ENCODE assay signal across 16 cellular contexts in genomic region chr13:24006520-24007248, GRCh38.
DNase-seq lines count a peak whose midpoint lies in the region; ATAC-seq, FAIRE-seq and TF ChIP-seq lines count a peak whose summit lies in the region.
"Had no signal": no experiment of that assay in that cellular context is flagged by ENCODE, and none has a peak within 500 bp of the region (broad histone marks: within the 10 kb centered on the region; RNA-seq: fewer than 3 reads in every experiment).

No MANE protein-coding gene starts in this region.

- H3K36me3 ChIP-seq in Caco-2 (ENCODE audit: control insufficient read depth, insufficient read depth, low read length) (no peaks in the 10 kb centered on the region), H7 (replicated peaks; ENCODE audit: control insufficient read depth, insufficient read depth, low read length) (no peaks in the 10 kb centered on the region), GM12878 (ENCODE audit: control insufficient read depth in 2 of 2, insufficient read depth in 2 of 2, low read length in 1 of 2) (no peaks in the 10 kb centered on the region), breast epithelium (no peaks in the 10 kb centered on the region)

- TF ChIP-seq CTCF in Caco-2 (IDR thresholded peaks at IDR 0.05; ENCODE audit: insufficient read depth in 1 of 2, low read depth in 1 of 2, low read length in 1 of 2, severe bottlenecking in 1 of 2, unreplicated experiment in 1 of 2) (no peak), GM12878 (IDR thresholded peaks at IDR 0.05 in 2 of 3, conservative IDR thresholded peaks at IDR 0.05 in 1 of 3; ENCODE audit: control insufficient read depth in 2 of 3, extremely low read depth in 1 of 3, insufficient read depth in 1 of 3, low read depth in 3 of 3, low read length in 3 of 3) (no peak), neural crest cell (conservative IDR thresholded peaks at IDR 0.05) (no peak), endothelial cell (IDR thresholded peaks at IDR 0.05; ENCODE audit: unreplicated experiment) (no peak), breast epithelium (IDR thresholded peaks at IDR 0.05) (no peak)

- RAD21 ChIA-PET in GM12878 (lab: Charles Lee; ENCODE audit: unreplicated experiment): interaction anchor here (0.9 to 3.2 kb wide), 7 partner anchors 9 to 212 kb away, joined by 3 to 20 read pairs (median 4); no protein-coding TSS in a partner anchor

- H3K4me1 Mint-ChIP-seq in Caco-2 (ENCODE audit: low read depth, unreplicated experiment) (peaks cover 66% of the 10 kb centered on the region), neural crest cell (peaks cover 33% of the 10 kb centered on the region), endothelial cell (ENCODE audit: unreplicated experiment) (no peaks in the 10 kb centered on the region)

- CTCF ChIA-PET in Caco-2 (lab: Charles Lee): interaction anchor here (1.3 to 2.0 kb wide), 2 partner anchors 46 to 47 kb away, joined by 4 to 12 read pairs; no protein-coding TSS in a partner anchor
- CTCF ChIA-PET in GM12878 (lab: Yijun Ruan, JAX): interaction anchor here (0.7 to 5.8 kb wide), 9 partner anchors 13 to 222 kb away, joined by 3 to 58 read pairs (median 4); no protein-coding TSS in a partner anchor

- peaks cover 6% of the 10 kb centered on the region for H3K36me3 Mint-ChIP-seq in Caco-2 (ENCODE audit: insufficient read depth, unreplicated experiment)
- H3K36me3 Mint-ChIP-seq in neural crest cell (ENCODE audit: low read depth): no peaks in the 10 kb centered on the region
- no peaks in the 10 kb centered on the region for H3K36me3 Mint-ChIP-seq in endothelial cell (ENCODE audit: low read depth, unreplicated experiment)

- H3K9me3 Mint-ChIP-seq in Caco-2 (ENCODE audit: unreplicated experiment) (no peaks in the 10 kb centered on the region), neural crest cell (no peaks in the 10 kb centered on the region), endothelial cell (ENCODE audit: unreplicated experiment) (no peaks in the 10 kb centered on the region)

- intact Hi-C loops in Caco-2 (cut with micrococcal nuclease; ENCODE audit: unreplicated experiment) (loop anchor here (5.0 kb wide), 1 partner anchor 84 kb away; no protein-coding TSS in a partner anchor), GM12878 (cut with micrococcal nuclease; ENCODE audit: unreplicated experiment) (loop anchor here (5.0 kb wide), 1 partner anchor 44 kb away; no protein-coding TSS in a partner anchor), breast epithelium (cut with DNase I; ENCODE audit: low total_unique reads) (no loop called here)

- H3K27ac ChIP-seq in GM12878 (ENCODE audit: control insufficient read depth, insufficient read depth) (no peak overlapping the region), breast epithelium (no peak overlapping the region)
- H3K27ac ChIP-seq: C4-2B had no signal

- no peak for TF ChIP-seq RAD21 in GM12878 (IDR thresholded peaks at IDR 0.05; ENCODE audit: insufficient read depth, low read depth, low read length)

- no peak overlapping the region for H3K4me2 ChIP-seq in GM12878 (ENCODE audit: control insufficient read depth, insufficient read depth)

- H3K4me3 ChIP-seq in Caco-2 (ENCODE audit: low read depth, low read length): no peak overlapping the region
- H3K4me3 ChIP-seq in H7 (ENCODE audit: insufficient read depth, low read depth, low read length): no peak overlapping the region
- H3K4me3 ChIP-seq in GM12878: no peak overlapping the region
- H3K4me3 ChIP-seq in breast epithelium: no peak overlapping the region

- in situ Hi-C loops in GM12878 (cut with MboI): no loop called here

- H3K4me1 ChIP-seq in Caco-2 (peaks cover 67% of the 10 kb centered on the region), GM12878 (ENCODE audit: control insufficient read depth, insufficient read depth, low read length) (no peaks in the 10 kb centered on the region), breast epithelium (no peaks in the 10 kb centered on the region)

- ATAC-seq in GM12878: peak; percentile 35
- ATAC-seq in HG03439 (IDR thresholded peaks at IDR 0.05; ENCODE audit: unreplicated experiment): no peak

- no peak for DNase-seq in Caco-2
- DNase-seq in H7: peak; percentile 40
- DNase-seq in GM12878 (ENCODE audit: low read depth, low spot score): no peak
- no peak for DNase-seq in neural crest cell (ENCODE audit: low read depth, low spot score)
- DNase-seq in endothelial cell (ENCODE audit: low spot score): no peak
- no peak for DNase-seq in stimulated activated naive CD4-positive, alpha-beta T cell treated with Interleukin-2 at 50 U/mL for 16 hours (lab: John Stamatoyannopoulos, UW)
- no peak for DNase-seq in breast epithelium (ENCODE audit: low spot score in 2 of 2)
- DNase-seq: COR-L47, Kasumi-1, NCI-H187 treated with DMSO at 0.1 percent for 48 hours, NCI-H2171 treated with DMSO at 0.1 percent for 48 hours, NCI-H510A, SIG-M5 had no signal

- no peaks in the 10 kb centered on the region for H4K20me1 ChIP-seq in GM12878 (ENCODE audit: control insufficient read depth, insufficient read depth)

- BruUV-seq in Caco-2 (replicated peaks; lab: Mats Ljungman, UMichigan) (no TSS peak), GM12878 (replicated peaks; lab: Mats Ljungman, UMichigan) (no TSS peak)

- 45% methylated on average over 17 of the region's 17 CpGs for WGBS in GM12878 (ENCODE audit: insufficient coverage, insufficient replicate concordance, low lambda C conversion rate, missing lambda C conversion rate)

- SMC1A ChIA-PET in GM12878 (lab: Charles Lee; ENCODE audit: uncharacterized antibody, unreplicated experiment): interaction anchor here (0.8 to 5.6 kb wide), 16 partner anchors 9 to 214 kb away, joined by 3 to 64 read pairs (median 3); no protein-coding TSS in a partner anchor

- no peak overlapping the region for H2AFZ ChIP-seq in GM12878 (ENCODE audit: control insufficient read depth, low read depth, low read length)

- POLR2A ChIA-PET in Caco-2 (lab: Charles Lee): no interaction called here
- POLR2A ChIA-PET in GM12878 (lab: Charles Lee): interaction anchor here (0.5 to 1.9 kb wide), 2 partner anchors 10 to 264 kb away, joined by 4 to 5 read pairs; no protein-coding TSS in a partner anchor

- H3K4me3 Mint-ChIP-seq in Caco-2 (ENCODE audit: unreplicated experiment): peak overlapping the region; percentile 65
- H3K4me3 Mint-ChIP-seq in neural crest cell: no peak overlapping the region
- H3K4me3 Mint-ChIP-seq in endothelial cell (ENCODE audit: unreplicated experiment): no peak overlapping the region

- H3K9ac ChIP-seq in GM12878 (ENCODE audit: control insufficient read depth, insufficient read depth, low read length): no peak overlapping the region

- H3K27me3 ChIP-seq in Caco-2 (replicated peaks; ENCODE audit: control insufficient read depth, insufficient read depth, low read length): no peaks in the 10 kb centered on the region
- H3K27me3 ChIP-seq in H7 (ENCODE audit: control insufficient read depth, insufficient read depth, low read length): no peaks in the 10 kb centered on the region; the same call in 1 of the 2 replicates
- no peaks in the 10 kb centered on the region for H3K27me3 ChIP-seq in GM12878 (replicated peaks in 1 of 2; ENCODE audit: control insufficient read depth in 2 of 2, insufficient read depth in 2 of 2, low read length in 1 of 2)
- no peaks in the 10 kb centered on the region for H3K27me3 ChIP-seq in breast epithelium

- H3K27ac Mint-ChIP-seq in Caco-2 (ENCODE audit: unreplicated experiment) (peak overlapping the region; percentile 89), neural crest cell (ENCODE audit: unreplicated experiment) (peak overlapping the region; percentile 66), endothelial cell (ENCODE audit: unreplicated experiment) (no peak overlapping the region)

- FAIRE-seq in GM12878 (lab: Jason Lieb, UNC): no peak
- FAIRE-seq: A204.1 had no signal

- H3K27me3 Mint-ChIP-seq in Caco-2 (ENCODE audit: insufficient read depth, unreplicated experiment): no peaks in the 10 kb centered on the region
- no peaks in the 10 kb centered on the region for H3K27me3 Mint-ChIP-seq in neural crest cell (ENCODE audit: low read depth)
- peaks cover 4% of the 10 kb centered on the region for H3K27me3 Mint-ChIP-seq in endothelial cell (ENCODE audit: unreplicated experiment)

- no peaks in the 10 kb centered on the region for H3K79me2 ChIP-seq in GM12878 (ENCODE audit: control insufficient read depth, insufficient read depth, low read length)

- TF ChIP-seq EP300 in GM12878 (IDR thresholded peaks at IDR 0.05; ENCODE audit: borderline replicate concordance in 1 of 2, control insufficient read depth in 1 of 2, low read depth in 2 of 2, low read length in 2 of 2): no peak

- no peaks in the 10 kb centered on the region for H3K9me3 ChIP-seq in Caco-2
- H3K9me3 ChIP-seq in GM12878 (replicated peaks; ENCODE audit: control insufficient read depth, insufficient read depth, low read length): no peaks in the 10 kb centered on the region
- H3K9me3 ChIP-seq in breast epithelium: no peaks in the 10 kb centered on the region

- TF ChIP-seq POLR2A in GM12878 (IDR thresholded peaks at IDR 0.05; ENCODE audit: low read depth, low read length) (no peak), breast epithelium (IDR thresholded peaks at IDR 0.05) (no peak)

TF ChIP-seq in GM12878, 131 proteins besides CTCF, POLR2A, EP300 and RAD21 (continues in another document):
- TF ChIP-seq CEBPZ (IDR thresholded peaks at IDR 0.05; ENCODE audit: low read depth, low read length) (no peak), NR2C2 (IDR thresholded peaks at IDR 0.05; ENCODE audit: borderline replicate concordance, control insufficient read depth, insufficient read length, low read depth) (no peak), CBX5 (IDR thresholded peaks at IDR 0.05; ENCODE audit: low read depth) (no peak)
